23 cellular contexts compared by ENCODE assay signal in genomic region chr9:68672625-68673024, GRCh38. TPM values are rescaled to one million over a fixed set of nuclear protein-coding genes. Genes with fewer than 3 reads are reported as not detected.
DNase-seq lines count a peak whose midpoint lies in the region; ATAC-seq and TF ChIP-seq lines count a peak whose summit lies in the region.
"Had no signal": no experiment of that assay in that cellular context is flagged by ENCODE, and none has a peak within 500 bp of the region (broad histone marks: within the 10 kb centered on the region; RNA-seq: fewer than 3 reads in every experiment).

No MANE protein-coding gene starts in this region.

- no peak for TF ChIP-seq POLR2A in erythroblast (IDR thresholded peaks at IDR 0.05; ENCODE audit: low read length)
- no peak for TF ChIP-seq POLR2A in prostate gland (IDR thresholded peaks at IDR 0.05)

- no peaks in the 10 kb centered on the region for H3K36me3 ChIP-seq in right atrium auricular region
- H3K36me3 ChIP-seq in HAP-1 (replicated peaks), result no peaks in the 10 kb centered on the region
- no peaks in the 10 kb centered on the region for H3K36me3 ChIP-seq in prostate gland
- H3K36me3 ChIP-seq: BE2C; BLaER1 treated with 17β-estradiol and CSF1 and Interleukin-3, amounts not matched to agents 10 nM and 100 nM had no signal

- DNase-seq in Right ventricle myocardium superior (no peak), right atrium auricular region (ENCODE audit: low spot score) (no peak), erythroblast (lab: John Stamatoyannopoulos, UW) (peak; percentile 29 to 71), HAP-1 (ENCODE audit: low spot score in 2 of 2) (no peak), islet precursor cell (no peak), prostate gland (ENCODE audit: low spot score) (no peak)
- no peak for DNase-seq in activated T-helper 1 cell treated with anti-CD3 and anti-CD28 coated beads, Interleukin-12 subunit alpha, Interleukin-12 subunit beta, Interleukin-2, Interleukin-4 antibody, amounts not matched to agents 30 ng/mL and 10 ng/mL and 1 ng/mL, durations not matched to agents 14 hours and 24 hours and 36 hours (ENCODE audit: low spot score)
- DNase-seq: 8988T; ACHN; AML-193; BE2C; Calu3; CD4-positive, alpha-beta T cell; COR-L47; DMS53; DMS79 treated with DMSO at 0.1 percent for 48 hours; GF-D8; GOT3; HCEC 1CT had no signal

- H3K4me1 ChIP-seq in right atrium auricular region, result no peaks in the 10 kb centered on the region
- no peaks in the 10 kb centered on the region for H3K4me1 ChIP-seq in HAP-1
- H3K4me1 ChIP-seq in prostate gland (replicated peaks), result no peaks in the 10 kb centered on the region
- H3K4me1 ChIP-seq: A549; BE2C; BLaER1 treated with 17β-estradiol and CSF1 and Interleukin-3, amounts not matched to agents 10 nM and 100 nM had no signal

- no peaks in the 10 kb centered on the region for H3K36me3 Mint-ChIP-seq in activated T-helper 1 cell treated with anti-CD3 and anti-CD28 coated beads, Interleukin-12 subunit alpha, Interleukin-12 subunit beta, Interleukin-2, Interleukin-4 antibody, amounts not matched to agents 30 ng/mL and 10 ng/mL and 1 ng/mL, durations not matched to agents 14 hours and 24 hours and 36 hours (ENCODE audit: low read depth)
- H3K36me3 Mint-ChIP-seq: CD14-positive monocyte had no signal

- no peak overlapping the region for H3K27ac ChIP-seq in right atrium auricular region
- H3K27ac ChIP-seq in prostate gland, result no peak overlapping the region
- H3K27ac ChIP-seq: A549; BLaER1 treated with 17β-estradiol and CSF1 and Interleukin-3, amounts not matched to agents 10 nM and 100 nM had no signal

- H3K9me3 ChIP-seq in right atrium auricular region (no peaks in the 10 kb centered on the region), HAP-1 (no peaks in the 10 kb centered on the region), prostate gland (no peaks in the 10 kb centered on the region)
- H3K9me3 ChIP-seq: A549; BE2C; BLaER1 treated with 17β-estradiol and CSF1 and Interleukin-3, amounts not matched to agents 10 nM and 100 nM had no signal

- H3K4me3 Mint-ChIP-seq in activated T-helper 1 cell treated with anti-CD3 and anti-CD28 coated beads, Interleukin-12 subunit alpha, Interleukin-12 subunit beta, Interleukin-2, Interleukin-4 antibody, amounts not matched to agents 30 ng/mL and 10 ng/mL and 1 ng/mL, durations not matched to agents 14 hours and 24 hours and 36 hours, result no peak overlapping the region
- H3K4me3 Mint-ChIP-seq: CD14-positive monocyte; CD4-positive, alpha-beta T cell had no signal

- H3K27ac Mint-ChIP-seq in activated T-helper 1 cell treated with anti-CD3 and anti-CD28 coated beads, Interleukin-12 subunit alpha, Interleukin-12 subunit beta, Interleukin-2, Interleukin-4 antibody, amounts not matched to agents 30 ng/mL and 10 ng/mL and 1 ng/mL, durations not matched to agents 14 hours and 24 hours and 36 hours, result peak overlapping the region; percentile 25
- H3K27ac Mint-ChIP-seq: CD14-positive monocyte; CD4-positive, alpha-beta T cell had no signal

- H3K4me3 ChIP-seq in right atrium auricular region (no peak overlapping the region), HAP-1 (no peak overlapping the region), prostate gland (no peak overlapping the region)
- H3K4me3 ChIP-seq: A549; BLaER1 treated with 17β-estradiol and CSF1 and Interleukin-3, amounts not matched to agents 10 nM and 100 nM had no signal

- in situ Hi-C loops in HAP-1 (cut with MboI; ENCODE audit: low sequenced_read_pairs), result no loop called here

- no peak for TF ChIP-seq CTCF in right atrium auricular region (IDR thresholded peaks at IDR 0.05)
- TF ChIP-seq CTCF in prostate gland (IDR thresholded peaks at IDR 0.05), result no peak

- intact Hi-C loops in Right ventricle myocardium superior (cut with DNase I), result no loop called here
- intact Hi-C loops in activated T-helper 1 cell treated with anti-CD3 and anti-CD28 coated beads, Interleukin-12 subunit alpha, Interleukin-12 subunit beta, Interleukin-2, Interleukin-4 antibody, amounts not matched to agents 30 ng/mL and 10 ng/mL and 1 ng/mL, durations not matched to agents 14 hours and 24 hours and 36 hours (cut with micrococcal nuclease), result no loop called here
- intact Hi-C loops in prostate gland (cut with DNase I), result no loop called here

- H3K27me3 ChIP-seq in right atrium auricular region (no peaks in the 10 kb centered on the region), HAP-1 (ENCODE audit: low read depth) (peaks cover 23% of the 10 kb centered on the region), prostate gland (replicated peaks; ENCODE audit: insufficient read depth) (no peaks in the 10 kb centered on the region)
- H3K27me3 ChIP-seq: BLaER1 treated with 17β-estradiol and CSF1 and Interleukin-3, amounts not matched to agents 10 nM and 100 nM had no signal

- peaks cover 15% of the 10 kb centered on the region for H3K27me3 Mint-ChIP-seq in activated T-helper 1 cell treated with anti-CD3 and anti-CD28 coated beads, Interleukin-12 subunit alpha, Interleukin-12 subunit beta, Interleukin-2, Interleukin-4 antibody, amounts not matched to agents 30 ng/mL and 10 ng/mL and 1 ng/mL, durations not matched to agents 14 hours and 24 hours and 36 hours (ENCODE audit: insufficient read depth)

- H3K9me3 Mint-ChIP-seq in activated T-helper 1 cell treated with anti-CD3 and anti-CD28 coated beads, Interleukin-12 subunit alpha, Interleukin-12 subunit beta, Interleukin-2, Interleukin-4 antibody, amounts not matched to agents 30 ng/mL and 10 ng/mL and 1 ng/mL, durations not matched to agents 14 hours and 24 hours and 36 hours, result no peaks in the 10 kb centered on the region
- H3K9me3 Mint-ChIP-seq: CD14-positive monocyte; CD4-positive, alpha-beta T cell had no signal

- ATAC-seq in Right ventricle myocardium superior (ENCODE audit: poor library complexity), result peak; percentile 55
- ATAC-seq: A549 had no signal

- H3K4me1 Mint-ChIP-seq in activated T-helper 1 cell treated with anti-CD3 and anti-CD28 coated beads, Interleukin-12 subunit alpha, Interleukin-12 subunit beta, Interleukin-2, Interleukin-4 antibody, amounts not matched to agents 30 ng/mL and 10 ng/mL and 1 ng/mL, durations not matched to agents 14 hours and 24 hours and 36 hours (ENCODE audit: low read depth), result peaks cover 26% of the 10 kb centered on the region
- H3K4me1 Mint-ChIP-seq: CD14-positive monocyte had no signal

RNA-seq across cellular contexts. Expression of gene PIP5K1B, which starts 32.4 kb away (rescaled TPM):
- total RNA-seq in Right ventricle myocardium superior (62.8 TPM), right atrium auricular region (10 to 100 TPM; 18.4 to 44.8 TPM), prostate gland (10 to 100 TPM in 1 of 2 donors, 1 to 10 TPM in 1; 1.6 to 38.3 TPM)
- total RNA-seq in activated T-helper 1 cell treated with anti-CD3 and anti-CD28 coated beads, Interleukin-12 subunit alpha, Interleukin-12 subunit beta, Interleukin-2, Interleukin-4 antibody, amounts not matched to agents 30 ng/mL and 10 ng/mL and 1 ng/mL, durations not matched to agents 14 hours and 24 hours and 36 hours, result 77.4 and 78.5 TPM in 2 replicates
- total RNA-seq: CD4-positive, alpha-beta T cell; G401 had no signal

Comparison
In these comparisons a context has a peak if more than half of its experiments do, and no peak if none do; other contexts are left out.
1. DNase-seq: peak in erythroblast (2 of 2); none in Right ventricle myocardium superior (single experiment), right atrium auricular region (single experiment), activated T-helper 1 cell treated with anti-CD3 and anti-CD28 coated beads, Interleukin-12 subunit alpha, Interleukin-12 subunit beta, Interleukin-2, Interleukin-4 antibody, amounts not matched to agents 30 ng/mL and 10 ng/mL and 1 ng/mL, durations not matched to agents 14 hours and 24 hours and 36 hours (single experiment), HAP-1 (0 of 2), islet precursor cell (single experiment) and prostate gland (single experiment).